20 cellular contexts compared by ENCODE assay signal in the genomic region with DNA sequence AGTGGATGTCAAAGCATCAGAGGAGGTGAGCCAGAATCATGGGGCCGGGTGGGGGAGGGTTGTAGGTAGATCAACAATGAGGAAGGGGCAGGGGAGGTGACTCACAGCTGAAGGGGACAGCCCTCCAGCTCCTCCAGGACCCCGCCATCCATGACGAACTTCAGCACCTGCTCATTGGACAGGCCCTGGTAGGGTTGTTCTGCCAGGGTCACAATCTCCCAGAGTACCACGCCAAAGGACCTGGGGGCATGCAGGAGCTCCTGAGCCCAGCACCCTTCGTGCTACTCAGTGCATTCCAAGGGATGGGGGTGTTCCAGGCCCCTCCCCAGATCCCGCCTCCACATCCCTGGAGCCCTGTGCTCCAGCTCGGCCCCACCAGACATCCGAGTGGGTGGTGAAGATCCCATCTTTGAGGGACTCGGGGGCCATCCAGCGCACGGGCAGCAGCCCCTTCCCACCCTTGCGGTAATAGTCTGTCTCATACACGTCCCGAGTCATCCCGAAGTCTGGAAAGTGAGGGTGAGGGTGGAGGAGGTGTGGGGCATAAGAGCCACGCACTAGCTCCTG. TPM values are rescaled to one million over a fixed set of nuclear protein-coding genes. Genes with fewer than 3 reads are reported as not detected.
A peak's percentile ranks its signal among the peaks of the same experiment; 100 is the strongest.
DNase-seq lines count a peak whose midpoint lies in the region; ATAC-seq and TF ChIP-seq lines count a peak whose summit lies in the region.
"Had no signal": no experiment of that assay in that cellular context is flagged by ENCODE, and none has a peak within 500 bp of the region (broad histone marks: within the 10 kb centered on the region; RNA-seq: fewer than 3 reads in every experiment).

No MANE protein-coding gene starts in this region.

- no peak overlapping the region for H2AFZ ChIP-seq in SK-N-SH (ENCODE audit: low read depth)
- no peak overlapping the region for H2AFZ ChIP-seq in hepatocyte

- H3K4me1 Mint-ChIP-seq in endodermal cell (peaks cover 6% of the 10 kb centered on the region), nephron progenitor cell (peaks cover 48% of the 10 kb centered on the region)

- 74% methylated on average over 10 of the region's 16 CpGs for WGBS in SK-N-SH (ENCODE audit: low lambda C conversion rate)
- WGBS in endodermal cell (ENCODE audit: insufficient coverage in 1 of 2, insufficient read length in 1 of 2), 2 experiments, result 82 to 86% methylated on average over 3 to 16 of the region's 16 CpGs
- 69% methylated on average over 16 of the region's 16 CpGs for WGBS in hepatocyte (ENCODE audit: low lambda C conversion rate, missing lambda C conversion rate)

- TF ChIP-seq RAD21 in SK-N-SH (IDR thresholded peaks at IDR 0.05; ENCODE audit: low read length), result no peak

- H3K4me3 ChIP-seq in SK-N-SH (ENCODE audit: low read depth in 2 of 2, low read length in 1 of 2) (no peak overlapping the region), endodermal cell (ENCODE audit: low read length) (no peak overlapping the region), hepatocyte (no peak overlapping the region)

- TF ChIP-seq EP300 in SK-N-SH (IDR thresholded peaks at IDR 0.05; ENCODE audit: borderline replicate concordance in 1 of 2, low read depth in 1 of 2, low read length in 1 of 2), result no peak

- POLR2A ChIA-PET in SK-N-SH (lab: Yijun Ruan, JAX), result interaction anchor here (1.1 to 5.8 kb wide), 3 partner anchors 11 to 19 kb away, joined by 3 to 38 read pairs (median 4); a partner anchor contains a TSS

- no peak overlapping the region for H3K4me2 ChIP-seq in SK-N-SH
- H3K4me2 ChIP-seq in hepatocyte, result no peak overlapping the region

- H3K9me3 Mint-ChIP-seq in endodermal cell (no peaks in the 10 kb centered on the region), nephron progenitor cell (no peaks in the 10 kb centered on the region)

- H3K9ac ChIP-seq in SK-N-SH (no peak overlapping the region), endodermal cell (ENCODE audit: extremely low read depth, low read length, poor library complexity, severe bottlenecking) (no peak overlapping the region)

- H3K36me3 Mint-ChIP-seq in endodermal cell (ENCODE audit: low read depth) (no peaks in the 10 kb centered on the region), nephron progenitor cell (ENCODE audit: low read depth) (no peaks in the 10 kb centered on the region)

- TF ChIP-seq CTCF in SK-N-SH (IDR thresholded peaks at IDR 0.05) (no peak), endodermal cell (conservative IDR thresholded peaks at IDR 0.05) (no peak), nephron progenitor cell (IDR thresholded peaks at IDR 0.05) (no peak), foreskin keratinocyte (conservative IDR thresholded peaks at IDR 0.05) (no peak), hepatocyte (IDR thresholded peaks at IDR 0.05; ENCODE audit: poor library complexity) (no peak)

- H3K27ac ChIP-seq in SK-N-SH (ENCODE audit: low read depth in 2 of 2, low read length in 1 of 2), result no peak overlapping the region; a peak in 1 of 4 replicates
- no peak overlapping the region for H3K27ac ChIP-seq in endodermal cell (ENCODE audit: low read depth, low read length)
- H3K27ac ChIP-seq in foreskin keratinocyte, result no peak overlapping the region
- no peak overlapping the region for H3K27ac ChIP-seq in hepatocyte
- H3K27ac ChIP-seq: 22Rv1, C4-2B had no signal

- no peak overlapping the region for H3K27ac Mint-ChIP-seq in endodermal cell
- no peak overlapping the region for H3K27ac Mint-ChIP-seq in nephron progenitor cell

- H4K20me1 ChIP-seq in SK-N-SH (ENCODE audit: insufficient read depth), result no peaks in the 10 kb centered on the region
- no peaks in the 10 kb centered on the region for H4K20me1 ChIP-seq in hepatocyte (ENCODE audit: insufficient read depth, poor library complexity, severe bottlenecking)

- H3K4me1 ChIP-seq in SK-N-SH (ENCODE audit: control insufficient read depth in 1 of 2, insufficient read depth in 2 of 2, low read depth in 1 of 2, low read length in 1 of 2) (peaks cover 0 to 32% of the 10 kb centered on the region in 2 experiments; a peak in 1 of 4 replicates), endodermal cell (ENCODE audit: control insufficient read depth, insufficient read depth, low read length) (no peaks in the 10 kb centered on the region), foreskin keratinocyte (no peaks in the 10 kb centered on the region), hepatocyte (ENCODE audit: insufficient read depth) (no peaks in the 10 kb centered on the region)

- no peak for ATAC-seq in SK-N-SH treated with all-trans-retinoic acid at 6 μM for 48 hours
- no peak for ATAC-seq in foreskin keratinocyte
- ATAC-seq in GM18858 (IDR thresholded peaks at IDR 0.05; ENCODE audit: unreplicated experiment), result no peak
- ATAC-seq in GM21447 (IDR thresholded peaks at IDR 0.05; ENCODE audit: unreplicated experiment), result no peak

- H3K27me3 ChIP-seq in SK-N-SH (ENCODE audit: insufficient read depth) (no peaks in the 10 kb centered on the region; the same call in 1 of the 2 replicates), endodermal cell (ENCODE audit: control insufficient read depth, insufficient read depth, low read length, poor library complexity, severe bottlenecking) (peaks cover 75% of the 10 kb centered on the region), foreskin keratinocyte (peaks cover 62% of the 10 kb centered on the region), hepatocyte (peaks cover 49% of the 10 kb centered on the region)

- no peak overlapping the region for H3K4me3 Mint-ChIP-seq in endodermal cell
- H3K4me3 Mint-ChIP-seq in nephron progenitor cell, result no peak overlapping the region

- H3K9me2 ChIP-seq in SK-N-SH (no peaks in the 10 kb centered on the region), hepatocyte (replicated peaks; ENCODE audit: insufficient read depth) (no peaks in the 10 kb centered on the region)

- CTCF ChIA-PET in SK-N-SH (lab: Yijun Ruan, JAX), result interaction anchor here (0.7 to 12.8 kb wide), 6 partner anchors 13 to 151 kb away, joined by 3 to 476 read pairs (median 126); a partner anchor contains a TSS

- DNase-seq in SK-N-SH, result no peak
- DNase-seq in endodermal cell, result peak; percentile 64
- DNase-seq in nephron progenitor cell, result peak; percentile 36
- no peak for DNase-seq in foreskin keratinocyte
- no peak for DNase-seq in hepatocyte (ENCODE audit: low spot score)
- DNase-seq: AML-193, GDM1, HCEC 1CT, NCI-H1092 treated with DMSO at 0.1 percent for 48 hours, NCI-H1694, NCI-H510A, NCI-H774, SHP77 treated with DMSO at 0.1 percent for 48 hours had no signal

- no peaks in the 10 kb centered on the region for H3F3A ChIP-seq in SK-N-SH (replicated peaks; ENCODE audit: insufficient read depth)

- H3K9me3 ChIP-seq in SK-N-SH (no peaks in the 10 kb centered on the region), endodermal cell (ENCODE audit: control insufficient read depth, low read length) (no peaks in the 10 kb centered on the region), hepatocyte (ENCODE audit: low read depth) (no peaks in the 10 kb centered on the region)

- H3K79me2 ChIP-seq in SK-N-SH (ENCODE audit: insufficient read depth), result no peaks in the 10 kb centered on the region
- H3K79me2 ChIP-seq in hepatocyte, result no peaks in the 10 kb centered on the region

- H3K27me3 Mint-ChIP-seq in endodermal cell (ENCODE audit: insufficient read depth) (peaks cover 89% of the 10 kb centered on the region), nephron progenitor cell (ENCODE audit: low read depth, poor library complexity) (peaks cover 86% of the 10 kb centered on the region)

- H3K36me3 ChIP-seq in SK-N-SH (replicated peaks in 1 of 2; ENCODE audit: control insufficient read depth in 1 of 2, insufficient read depth in 2 of 2, low read length in 1 of 2), result no peaks in the 10 kb centered on the region
- H3K36me3 ChIP-seq in endodermal cell (ENCODE audit: control insufficient read depth, insufficient read depth, low read length), result no peaks in the 10 kb centered on the region
- no peaks in the 10 kb centered on the region for H3K36me3 ChIP-seq in hepatocyte (replicated peaks; ENCODE audit: insufficient read depth, low read depth)

TF ChIP-seq in SK-N-SH, 30 proteins besides CTCF, POLR2A, EP300 and RAD21 (continues in another document):
- no peak for TF ChIP-seq YY1 (IDR thresholded peaks at IDR 0.05; ENCODE audit: low read depth)

RNA-seq across cellular contexts. Expression of a gene that starts 17.5 kb away (rescaled TPM):
- polyA plus RNA-seq in SK-N-SH (2012; rRNA removed) (0.20 and 0.63 TPM in 2 replicates), foreskin keratinocyte (not detected in 2 replicates), hepatocyte (not detected in 2 replicates)
- polyA plus RNA-seq in SK-N-SH (2012; cell fraction: cytosol; rRNA removed), result 0.15 and 0.47 TPM in 2 replicates
- 3.0 and 4.8 TPM in 2 replicates for polyA plus RNA-seq in SK-N-SH (2012; cell fraction: nucleus; rRNA removed)
- total RNA-seq in endodermal cell (under 1 TPM; 0.07 to 0.09 TPM), foreskin keratinocyte (not detected in 2 replicates), hepatocyte (not detected in 2 replicates)
- polyA plus RNA-seq in endodermal cell (2013, experiment 1 of 2), result 0.11 TPM
- polyA plus RNA-seq in endodermal cell (2013, experiment 2 of 2), result 0.08 TPM
- total RNA-seq: OCI-LY7, RPMI7951 had no signal

RNA-seq across cellular contexts. Expression of a gene that starts 19.3 kb away (rescaled TPM):
- polyA plus RNA-seq in SK-N-SH (2012; rRNA removed) (0.97 and 3.3 TPM in 2 replicates), foreskin keratinocyte (0.03 TPM in 1 of 2 replicates, not detected in the other), hepatocyte (not detected in 2 replicates)
- polyA plus RNA-seq in SK-N-SH (2012; cell fraction: cytosol; rRNA removed), result 0.89 and 3.0 TPM in 2 replicates
- polyA plus RNA-seq in SK-N-SH (2012; cell fraction: nucleus; rRNA removed), result 6.3 and 10.5 TPM in 2 replicates
- total RNA-seq in endodermal cell (under 1 TPM; 0.44 to 0.82 TPM), foreskin keratinocyte (not detected in 2 replicates), hepatocyte (0.13 TPM in 1 of 2 replicates, not detected in the other)
- polyA plus RNA-seq in endodermal cell (2013, experiment 1 of 2), result 3.1 TPM
- polyA plus RNA-seq in endodermal cell (2013, experiment 2 of 2), result 2.0 TPM
- total RNA-seq: OCI-LY7, RPMI7951 had no signal

RNA-seq across cellular contexts. Expression of a gene that starts 24.7 kb away (rescaled TPM):
- polyA plus RNA-seq in SK-N-SH (2012; rRNA removed) (not detected in 2 replicates), foreskin keratinocyte (13.7 and 17.3 TPM in 2 replicates), hepatocyte (0.18 TPM in 1 of 2 replicates, not detected in the other)
- 0.03 and 0.05 TPM in 2 replicates for polyA plus RNA-seq in SK-N-SH (2012; cell fraction: cytosol; rRNA removed)
- polyA plus RNA-seq in SK-N-SH (2012; cell fraction: nucleus; rRNA removed), result 0.10 TPM in 1 of 2 replicates, not detected in the other
- total RNA-seq in endodermal cell (1 to 10 TPM; 2.4 to 7.7 TPM), foreskin keratinocyte (8.4 and 12.1 TPM in 2 replicates), hepatocyte (0.60 and 2.6 TPM in 2 replicates)
- 3.0 TPM for polyA plus RNA-seq in endodermal cell (2013, experiment 1 of 2)
- 1.9 TPM for polyA plus RNA-seq in endodermal cell (2013, experiment 2 of 2)

RNA-seq across cellular contexts. Expression of a gene that starts 52.1 kb away (rescaled TPM):
- polyA plus RNA-seq in SK-N-SH (2012; rRNA removed) (1.2 and 1.7 TPM in 2 replicates), foreskin keratinocyte (3.3 and 4.0 TPM in 2 replicates), hepatocyte (6.3 and 7.3 TPM in 2 replicates)
- polyA plus RNA-seq in SK-N-SH (2012; cell fraction: cytosol; rRNA removed), result 0.68 and 1.3 TPM in 2 replicates
- 6.6 and 6.8 TPM in 2 replicates for polyA plus RNA-seq in SK-N-SH (2012; cell fraction: nucleus; rRNA removed)
- total RNA-seq in endodermal cell (under 1 TPM; 0.29 to 0.53 TPM), foreskin keratinocyte (6.6 and 7.3 TPM in 2 replicates), hepatocyte (5.3 and 6.1 TPM in 2 replicates)
- polyA plus RNA-seq in endodermal cell (2013, experiment 1 of 2), result 2.1 TPM
- 2.3 TPM for polyA plus RNA-seq in endodermal cell (2013, experiment 2 of 2)
- total RNA-seq: OCI-LY7, RPMI7951 had no signal

Comparison
In these comparisons a context has a peak if more than half of its experiments do, and no peak if none do; other contexts are left out.
1. DNase-seq: peak in endodermal cell (single experiment) and nephron progenitor cell (single experiment); none in SK-N-SH (single experiment), foreskin keratinocyte (0 of 2) and hepatocyte (single experiment).